ENCODE assay signal across 1 cellular context in the genomic region with DNA sequence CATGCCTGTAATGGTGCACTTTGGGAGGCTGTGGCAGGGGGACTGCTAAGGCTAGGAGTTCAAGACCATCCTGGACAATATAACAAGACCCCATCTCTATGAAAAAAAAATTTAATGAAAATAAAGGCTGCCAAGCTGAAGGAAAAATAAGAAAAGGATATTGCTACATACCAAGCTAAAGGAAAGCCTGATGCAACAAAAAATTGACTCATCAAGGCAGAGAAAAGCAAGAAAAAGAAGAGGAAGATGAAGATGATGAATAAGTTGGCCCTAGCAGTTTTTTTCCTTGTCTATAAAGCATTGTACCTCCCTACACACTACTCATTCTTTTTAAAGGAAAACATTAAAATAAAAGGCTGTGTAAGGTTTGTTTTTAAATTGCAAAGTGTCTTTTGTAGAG.
TF ChIP-seq lines count a peak whose summit lies in the region.

No MANE protein-coding gene starts in this region.

TF ChIP-seq in H1, 55 proteins besides CTCF, POLR2A, EP300 and RAD21 (continued from another document):
- TF ChIP-seq, protein P1, sequence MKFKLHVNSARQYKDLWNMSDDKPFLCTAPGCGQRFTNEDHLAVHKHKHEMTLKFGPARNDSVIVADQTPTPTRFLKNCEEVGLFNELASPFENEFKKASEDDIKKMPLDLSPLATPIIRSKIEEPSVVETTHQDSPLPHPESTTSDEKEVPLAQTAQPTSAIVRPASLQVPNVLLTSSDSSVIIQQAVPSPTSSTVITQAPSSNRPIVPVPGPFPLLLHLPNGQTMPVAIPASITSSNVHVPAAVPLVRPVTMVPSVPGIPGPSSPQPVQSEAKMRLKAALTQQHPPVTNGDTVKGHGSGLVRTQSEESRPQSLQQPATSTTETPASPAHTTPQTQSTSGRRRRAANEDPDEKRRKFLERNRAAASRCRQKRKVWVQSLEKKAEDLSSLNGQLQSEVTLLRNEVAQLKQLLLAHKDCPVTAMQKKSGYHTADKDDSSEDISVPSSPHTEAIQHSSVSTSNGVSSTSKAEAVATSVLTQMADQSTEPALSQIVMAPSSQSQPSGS (IDR thresholded peaks at IDR 0.05; ENCODE audit: low read length): no peak
- TF ChIP-seq RFX5 (IDR thresholded peaks at IDR 0.05; ENCODE audit: borderline replicate concordance, low read depth, low read length) (no peak), BCL11A (IDR thresholded peaks at IDR 0.05; ENCODE audit: low read depth in 2 of 2, low read length in 2 of 2) (no peak), CBX5 (IDR thresholded peaks at IDR 0.05; ENCODE audit: low read depth, low read length) (no peak), TCF12 (IDR thresholded peaks at IDR 0.05; ENCODE audit: low read depth, low read length) (no peak), SP1 (IDR thresholded peaks at IDR 0.05; ENCODE audit: low read depth, low read length) (no peak), SP4 (IDR thresholded peaks at IDR 0.05; ENCODE audit: low read length) (no peak), ASH2L (IDR thresholded peaks at IDR 0.05; ENCODE audit: low read length) (no peak)
